Comparison of ENCODE assay signal across 14 cellular contexts in genomic region chr7:108063520-108063933, GRCh38.
DNase-seq lines count a peak whose midpoint lies in the region; ATAC-seq and TF ChIP-seq lines count a peak whose summit lies in the region.
"Had no signal": no experiment of that assay in that cellular context is flagged by ENCODE, and none has a peak within 500 bp of the region (broad histone marks: within the 10 kb centered on the region; RNA-seq: fewer than 3 reads in every experiment).

No MANE protein-coding gene starts in this region.

- H3K27ac Mint-ChIP-seq in activated T-helper 17 cell treated with anti-CD3 and anti-CD28 coated beads, Interleukin-2, amount 50 U/mL, for 72 hours: no peak overlapping the region

- H2AFZ ChIP-seq in MM.1S (ENCODE audit: low read length): no peak overlapping the region

- no peaks in the 10 kb centered on the region for H3K9me3 Mint-ChIP-seq in activated T-helper 17 cell treated with anti-CD3 and anti-CD28 coated beads, Interleukin-2, amount 50 U/mL, for 72 hours
- H3K9me3 Mint-ChIP-seq: neural crest cell had no signal

- no peaks in the 10 kb centered on the region for H3K79me2 ChIP-seq in MM.1S (ENCODE audit: low read length)

- H3K4me1 ChIP-seq in BE2C (no peaks in the 10 kb centered on the region), MM.1S (ENCODE audit: low read length) (no peaks in the 10 kb centered on the region)
- H3K4me1 ChIP-seq: adrenal gland, BLaER1, tibial artery had no signal

- ATAC-seq in GM18520 (IDR thresholded peaks at IDR 0.05; ENCODE audit: unreplicated experiment) (peak; percentile 88), HG02981 (IDR thresholded peaks at IDR 0.05; ENCODE audit: unreplicated experiment) (peak; percentile 69)
- ATAC-seq in activated T-helper 17 cell treated with anti-CD3 and anti-CD28 coated beads, Interleukin-2, amount 50 U/mL, for 72 hours (replicated peaks): peak; percentile 11

- no peak overlapping the region for H3K9ac ChIP-seq in MM.1S (ENCODE audit: low read length)
- H3K9ac ChIP-seq: BLaER1 had no signal

- H3K9me3 ChIP-seq in BE2C (no peaks in the 10 kb centered on the region), MM.1S (replicated peaks; ENCODE audit: insufficient read depth, low read length) (no peaks in the 10 kb centered on the region)
- H3K9me3 ChIP-seq: adrenal gland, BLaER1, tibial artery had no signal

- H3K27me3 Mint-ChIP-seq in activated T-helper 17 cell treated with anti-CD3 and anti-CD28 coated beads, Interleukin-2, amount 50 U/mL, for 72 hours: peaks cover 5% of the 10 kb centered on the region

- H4K20me1 ChIP-seq in MM.1S (ENCODE audit: insufficient read depth, low read length): no peaks in the 10 kb centered on the region
- H4K20me1 ChIP-seq: BLaER1 had no signal

- H3K36me3 ChIP-seq in BE2C (no peaks in the 10 kb centered on the region), MM.1S (replicated peaks; ENCODE audit: insufficient read depth, low read length) (no peaks in the 10 kb centered on the region)
- H3K36me3 ChIP-seq: adrenal gland, BLaER1, tibial artery had no signal

- no peaks in the 10 kb centered on the region for H3K36me3 Mint-ChIP-seq in activated T-helper 17 cell treated with anti-CD3 and anti-CD28 coated beads, Interleukin-2, amount 50 U/mL, for 72 hours (ENCODE audit: low read depth)

- no peak overlapping the region for H3K4me3 ChIP-seq in BE2C (ENCODE audit: low read depth, low read length)
- no peak overlapping the region for H3K4me3 ChIP-seq in MM.1S (ENCODE audit: low read length)
- H3K4me3 ChIP-seq: adrenal gland, BLaER1, tibial artery had no signal

- DNase-seq in BE2C (peak; percentile 24), pons (ENCODE audit: low spot score) (no peak), NCI-H146 treated with DMSO at 0.1 percent for 48 hours (lab: John Stamatoyannopoulos, UW; ENCODE audit: unreplicated experiment) (no peak), MM.1S (no peak)
- no peak for DNase-seq in stimulated activated CD4-positive, alpha-beta T cell treated with anti-CD3 and anti-CD28 coated beads, Interleukin-1b, Interleukin-23, amount 100 ng/mL, for 48 hours
- DNase-seq: activated CD4-positive, alpha-beta T cell treated with anti-CD3 and anti-CD28 coated beads for 4 hours; adrenal gland; stimulated activated CD4-positive, alpha-beta T cell treated with anti-CD3 and anti-CD28 coated beads, Interleukin-2, amount 100 ng/mL, for 48 hours; tibial artery had no signal

- TF ChIP-seq CTCF in BE2C (IDR thresholded peaks at IDR 0.05; ENCODE audit: low read depth, low read length) (no peak), MM.1S (IDR thresholded peaks at IDR 0.05; ENCODE audit: low read length) (no peak)

- no peaks in the 10 kb centered on the region for H3K9me2 ChIP-seq in MM.1S (replicated peaks; ENCODE audit: insufficient read depth, low read length)

- H3K4me2 ChIP-seq in MM.1S (ENCODE audit: low read depth, low read length): no peak overlapping the region
- H3K4me2 ChIP-seq: BLaER1 had no signal

- no peaks in the 10 kb centered on the region for H3K4me1 Mint-ChIP-seq in activated T-helper 17 cell treated with anti-CD3 and anti-CD28 coated beads, Interleukin-2, amount 50 U/mL, for 72 hours
- H3K4me1 Mint-ChIP-seq: neural crest cell had no signal

- no peaks in the 10 kb centered on the region for H3K27me3 ChIP-seq in BE2C
- H3K27me3 ChIP-seq in MM.1S (replicated peaks; ENCODE audit: insufficient read depth, low read length): no peaks in the 10 kb centered on the region
- H3K27me3 ChIP-seq: adrenal gland, BLaER1, tibial artery had no signal

- H3K4me3 Mint-ChIP-seq in activated T-helper 17 cell treated with anti-CD3 and anti-CD28 coated beads, Interleukin-2, amount 50 U/mL, for 72 hours: no peak overlapping the region
- H3K4me3 Mint-ChIP-seq: neural crest cell had no signal

- H3F3A ChIP-seq in MM.1S (ENCODE audit: insufficient read depth, low read length): no peaks in the 10 kb centered on the region

- no peak overlapping the region for H3K27ac ChIP-seq in MM.1S (ENCODE audit: low read length)
- H3K27ac ChIP-seq: adrenal gland, BLaER1, tibial artery had no signal

Comparison
In these comparisons a context has a peak if more than half of its experiments do, and no peak if none do; other contexts are left out.
1. ATAC-seq: peak in every context shown above with its lines; median percentile 88 in GM18520; 69 in HG02981; 11 in activated T-helper 17 cell treated with anti-CD3 and anti-CD28 coated beads, Interleukin-2, amount 50 U/mL, for 72 hours.